19 cellular contexts compared by ENCODE assay signal in genomic region chrX:22795680-22796079, GRCh38.
"Had no signal": no experiment of that assay in that cellular context is flagged by ENCODE, and none has a peak within 500 bp of the region (broad histone marks: within the 10 kb centered on the region; RNA-seq: fewer than 3 reads in every experiment).

No MANE protein-coding gene starts in this region.

- DNase-seq: activated CD4-positive, CD25-positive, alpha-beta regulatory T cell treated with anti-CD3 and anti-CD28 coated beads, Interleukin-2, amount 50 U/mL, for 72 hours; activated naive CD4-positive, alpha-beta T cell treated with Interleukin-2 at 50 U/mL for 16 hours; dorsolateral prefrontal cortex; endodermal cell; erythroblast; islet precursor cell; left ventricle myocardium superior; occipital lobe; right cardiac atrium; stimulated activated CD4-positive, alpha-beta T cell treated with anti-CD3 and anti-CD28 coated beads, Interleukin-15, amount 100 ng/mL, for 24 hours; stimulated activated CD4-positive, alpha-beta T cell treated with anti-CD3 and anti-CD28 coated beads, Interleukin-4, amount 100 ng/mL, for 1 hour; stimulated activated naive B cell treated with anti-CD40 and anti-IgM and Interleukin-4, amounts not matched to agents 10 μg/mL and 1 μg/mL and 100 μg/mL, for 72 hours; tibial artery had no signal

- H3K4me1 ChIP-seq: ascending aorta, tibial artery had no signal

- H3K4me3 ChIP-seq: ascending aorta, cardiac muscle cell, dorsolateral prefrontal cortex, skin epidermis, tibial artery had no signal

- H3K4me3 Mint-ChIP-seq: activated T-helper 17 cell treated with anti-CD3 and anti-CD28 coated beads, Interleukin-2, amount 50 U/mL, for 72 hours; endodermal cell; nephron; stimulated activated naive B cell treated with anti-CD40 and anti-IgM and Interleukin-4, amounts not matched to agents 10 μg/mL and 1 μg/mL and 100 μg/mL, for 72 hours; T-helper 2 cell treated with Interferon-gamma antibody and Interleukin-4, amounts not matched to agents 5 μg/mL and 100 μg/mL, for 36 hours had no signal

- H3K27ac ChIP-seq: ascending aorta, cardiac muscle cell, dorsolateral prefrontal cortex, skin epidermis, tibial artery had no signal

- H3K27me3 Mint-ChIP-seq: activated T-helper 17 cell treated with anti-CD3 and anti-CD28 coated beads, Interleukin-2, amount 50 U/mL, for 72 hours; stimulated activated naive B cell treated with anti-CD40 and anti-IgM and Interleukin-4, amounts not matched to agents 10 μg/mL and 1 μg/mL and 100 μg/mL, for 72 hours had no signal

- H3K9me3 Mint-ChIP-seq: activated T-helper 17 cell treated with anti-CD3 and anti-CD28 coated beads, Interleukin-2, amount 50 U/mL, for 72 hours; T-helper 2 cell treated with Interferon-gamma antibody and Interleukin-4, amounts not matched to agents 5 μg/mL and 100 μg/mL, for 36 hours had no signal

- H3K27ac Mint-ChIP-seq: activated T-helper 17 cell treated with anti-CD3 and anti-CD28 coated beads, Interleukin-2, amount 50 U/mL, for 72 hours; endodermal cell; nephron; stimulated activated naive B cell treated with anti-CD40 and anti-IgM and Interleukin-4, amounts not matched to agents 10 μg/mL and 1 μg/mL and 100 μg/mL, for 72 hours; T-helper 2 cell treated with Interferon-gamma antibody and Interleukin-4, amounts not matched to agents 5 μg/mL and 100 μg/mL, for 36 hours had no signal

- H3K36me3 Mint-ChIP-seq: stimulated activated naive B cell treated with anti-CD40 and anti-IgM and Interleukin-4, amounts not matched to agents 10 μg/mL and 1 μg/mL and 100 μg/mL, for 72 hours had no signal

- H3K9me3 ChIP-seq: ascending aorta, tibial artery had no signal

- H3K4me1 Mint-ChIP-seq: activated T-helper 17 cell treated with anti-CD3 and anti-CD28 coated beads, Interleukin-2, amount 50 U/mL, for 72 hours; endodermal cell; nephron; stimulated activated naive B cell treated with anti-CD40 and anti-IgM and Interleukin-4, amounts not matched to agents 10 μg/mL and 1 μg/mL and 100 μg/mL, for 72 hours had no signal

- ATAC-seq: activated T-helper 17 cell treated with anti-CD3 and anti-CD28 coated beads, Interleukin-2, amount 50 U/mL, for 72 hours; left ventricle myocardium superior; right cardiac atrium; stimulated activated naive B cell treated with anti-CD40 and anti-IgM and Interleukin-4, amounts not matched to agents 10 μg/mL and 1 μg/mL and 100 μg/mL, for 72 hours had no signal
